Comparison of ENCODE assay signal across 20 cellular contexts in the genomic region with DNA sequence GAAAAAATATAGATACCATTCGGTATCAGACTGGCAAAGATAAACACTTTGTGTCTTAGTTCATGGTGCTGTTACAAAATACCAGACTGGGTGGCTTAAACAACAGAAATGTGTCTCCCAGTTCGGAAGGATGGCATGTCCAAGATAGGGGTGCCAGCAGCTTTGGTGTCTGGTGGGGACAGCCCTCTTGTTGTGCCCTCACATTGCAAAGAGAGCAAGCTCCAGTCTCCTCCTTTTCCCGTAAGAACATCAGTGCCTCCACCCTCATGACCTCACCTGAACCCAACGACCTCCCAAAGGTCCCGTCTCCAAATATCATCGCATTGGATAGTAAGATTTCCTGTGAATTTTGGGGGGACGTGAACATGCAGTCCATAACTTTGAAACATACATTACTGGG.
"Had no signal": no experiment of that assay in that cellular context is flagged by ENCODE, and none has a peak within 500 bp of the region (broad histone marks: within the 10 kb centered on the region; RNA-seq: fewer than 3 reads in every experiment).

No MANE protein-coding gene starts in this region.

- H3K27ac ChIP-seq: coronary artery, left lung, parathyroid adenoma, SK-N-MC, tibial nerve, uterus had no signal

- H2AFZ ChIP-seq: parathyroid adenoma had no signal

- ATAC-seq: activated CD4-positive, alpha-beta T cell treated with anti-CD3 and anti-CD28 coated beads for 36 hours; activated CD8-positive, alpha-beta T cell treated with anti-CD3 and anti-CD28 coated beads for 36 hours; left lung; mucosa of descending colon; WTC11 had no signal

- H3K9ac ChIP-seq: parathyroid adenoma had no signal

- H3K27me3 ChIP-seq: left lung, tibial nerve, uterus had no signal

- H3K27me3 Mint-ChIP-seq: activated CD4-positive, alpha-beta T cell treated with anti-CD3 and anti-CD28 coated beads for 36 hours; activated CD8-positive, alpha-beta T cell treated with anti-CD3 and anti-CD28 coated beads for 36 hours; central memory CD8-positive, alpha-beta T cell; naive B cell had no signal

- H3K4me3 ChIP-seq: coronary artery, left lung, mucosa of descending colon, SK-N-MC, tibial nerve, uterus had no signal

- H3K36me3 Mint-ChIP-seq: naive B cell, WTC11 had no signal

- DNase-seq: activated CD4-positive, alpha-beta T cell treated with anti-CD3 and anti-CD28 coated beads for 36 hours; activated CD8-positive, alpha-beta T cell treated with anti-CD3 and anti-CD28 coated beads for 36 hours; activated T-cell treated with anti-CD3 and anti-CD28 coated beads, Interleukin-2, amount 50 U/mL, for 1 hour; anterior cingulate cortex; effector CD4-positive, alpha-beta T cell; hypothalamus; kidney; left lung; naive B cell; stimulated activated CD4-positive, alpha-beta T cell treated with anti-CD3 and anti-CD28 coated beads, Interleukin-2, amount 100 ng/mL, for 24 hours; stimulated activated naive CD4-positive, alpha-beta T cell treated with Interleukin-2 at 50 U/mL for 16 hours had no signal

- H3K4me3 Mint-ChIP-seq: central memory CD8-positive, alpha-beta T cell had no signal

- H3K36me3 ChIP-seq: uterus had no signal

- H3K9me3 ChIP-seq: left lung, mucosa of descending colon, uterus had no signal

- H3K27ac Mint-ChIP-seq: activated CD4-positive, alpha-beta T cell treated with anti-CD3 and anti-CD28 coated beads for 36 hours; activated CD8-positive, alpha-beta T cell treated with anti-CD3 and anti-CD28 coated beads for 36 hours; T-helper 2 cell treated with Interferon-gamma antibody and Interleukin-4, amounts not matched to agents 5 μg/mL and 100 μg/mL, for 36 hours; WTC11 had no signal

- H3K9me3 Mint-ChIP-seq: activated CD8-positive, alpha-beta T cell treated with anti-CD3 and anti-CD28 coated beads for 36 hours; central memory CD8-positive, alpha-beta T cell; naive B cell; T-helper 2 cell treated with Interferon-gamma antibody and Interleukin-4, amounts not matched to agents 5 μg/mL and 100 μg/mL, for 36 hours; WTC11 had no signal
